ENCODE assay signal across 16 cellular contexts in genomic region chr9:84343111-84343521, GRCh38. TPM values are rescaled to one million over a fixed set of nuclear protein-coding genes. Genes with fewer than 3 reads are reported as not detected.
DNase-seq lines count a peak whose midpoint lies in the region; ATAC-seq and TF ChIP-seq lines count a peak whose summit lies in the region.
"Had no signal": no experiment of that assay in that cellular context is flagged by ENCODE, and none has a peak within 500 bp of the region (broad histone marks: within the 10 kb centered on the region; RNA-seq: fewer than 3 reads in every experiment).

No MANE protein-coding gene starts in this region.

- H3K36me3 ChIP-seq in mucosa of descending colon (ENCODE audit: low read depth) = no peaks in the 10 kb centered on the region
- H3K36me3 ChIP-seq: ascending aorta had no signal

- no peaks in the 10 kb centered on the region for H3K9me3 ChIP-seq in mucosa of descending colon
- H3K9me3 ChIP-seq: ascending aorta had no signal

- H3K4me3 ChIP-seq in choroid plexus epithelial cell (ENCODE audit: low read depth, low read length) = no peak overlapping the region
- H3K4me3 ChIP-seq in mucosa of descending colon = no peak overlapping the region
- H3K4me3 ChIP-seq: ascending aorta, lung had no signal

- TF ChIP-seq CTCF in choroid plexus epithelial cell (conservative IDR thresholded peaks at IDR 0.05; ENCODE audit: low read depth, low read length) (no peak), mucosa of descending colon (IDR thresholded peaks at IDR 0.05) (no peak)

- intact Hi-C loops in mucosa of descending colon (cut with DNase I, micrococcal nuclease) = no loop called here

- DNase-seq in CMK (ENCODE audit: low read depth) (peak; percentile 4), OCI-M1 (lab: John Stamatoyannopoulos, UW) (peak; percentile 96), choroid plexus epithelial cell (ENCODE audit: low read depth) (peak; percentile 85), iris pigment epithelial cell (ENCODE audit: low read depth) (peak; percentile 68), NCI-H1930 (lab: John Stamatoyannopoulos, UW) (no peak), pons (ENCODE audit: low spot score) (no peak), mucosa of descending colon (no peak)
- DNase-seq: activated effector memory CD4-positive, alpha-beta T cell treated with Interleukin-2 at 50 U/mL for 16 hours; NCI-H2081 treated with DMSO at 0.1 percent for 48 hours; nucleus accumbens; stimulated activated CD4-positive, alpha-beta T cell treated with anti-CD3 and anti-CD28 coated beads, Interleukin-12 subunit alpha, Interleukin-12 subunit beta, amount 100 ng/mL, for 4 hours had no signal

- ATAC-seq in mucosa of descending colon (no peak), GM18498 (IDR thresholded peaks at IDR 0.05; ENCODE audit: unreplicated experiment) (no peak)
- ATAC-seq: SK-N-SH treated with all-trans-retinoic acid at 6 μM for 48 hours had no signal

- H3K4me1 ChIP-seq in mucosa of descending colon (ENCODE audit: low read depth) = no peaks in the 10 kb centered on the region
- H3K4me1 ChIP-seq: ascending aorta had no signal

RNA-seq across cellular contexts. Expression of gene SLC28A3, which starts 2.6 kb away (rescaled TPM):
- 1 to 10 TPM in 1 of 3 donors, under 1 TPM in 2; 0.35 to 7.2 (median 0.41) TPM for total RNA-seq in mucosa of descending colon
- total RNA-seq: ascending aorta, H1 had no signal

Comparison
In these comparisons a context has a peak if more than half of its experiments do, and no peak if none do; other contexts are left out.
1. DNase-seq: peak in CMK (single experiment), OCI-M1 (single experiment), choroid plexus epithelial cell (single experiment) and iris pigment epithelial cell (single experiment); none in NCI-H1930 (0 of 2), pons (single experiment) and mucosa of descending colon (0 of 3).